In the genomic region with DNA sequence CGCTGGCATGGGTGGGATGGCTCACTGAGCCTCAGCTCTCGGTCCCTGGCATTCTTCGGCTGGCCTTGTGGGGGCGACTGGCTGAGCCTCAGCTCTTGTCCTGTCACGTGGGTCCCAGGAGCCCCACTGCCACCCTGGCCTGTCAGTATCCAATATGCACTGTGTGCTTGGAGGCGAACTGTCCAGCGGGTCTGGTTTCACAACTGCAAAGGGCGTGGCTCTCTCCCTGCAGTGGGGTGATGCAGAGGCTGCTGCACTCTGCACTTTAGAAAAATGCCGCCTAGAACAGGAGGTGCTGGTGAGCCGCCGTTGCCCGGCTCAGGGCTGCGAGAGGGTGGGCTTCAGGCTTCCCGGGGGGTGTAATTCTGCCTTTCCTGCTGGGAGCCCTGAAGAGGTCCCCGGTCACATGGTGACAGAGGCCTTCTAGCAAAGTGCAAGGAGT, we compare ENCODE assay signal across 1 cellular context.
A peak's percentile ranks its signal among the peaks of the same experiment; 100 is the strongest.
TF ChIP-seq lines count a peak whose summit lies in the region.

No MANE protein-coding gene starts in this region.

TF ChIP-seq in HepG2, 621 proteins besides CTCF, POLR2A, EP300 and RAD21 (continued from another document and continues in another):
- TF ChIP-seq, protein P1, sequence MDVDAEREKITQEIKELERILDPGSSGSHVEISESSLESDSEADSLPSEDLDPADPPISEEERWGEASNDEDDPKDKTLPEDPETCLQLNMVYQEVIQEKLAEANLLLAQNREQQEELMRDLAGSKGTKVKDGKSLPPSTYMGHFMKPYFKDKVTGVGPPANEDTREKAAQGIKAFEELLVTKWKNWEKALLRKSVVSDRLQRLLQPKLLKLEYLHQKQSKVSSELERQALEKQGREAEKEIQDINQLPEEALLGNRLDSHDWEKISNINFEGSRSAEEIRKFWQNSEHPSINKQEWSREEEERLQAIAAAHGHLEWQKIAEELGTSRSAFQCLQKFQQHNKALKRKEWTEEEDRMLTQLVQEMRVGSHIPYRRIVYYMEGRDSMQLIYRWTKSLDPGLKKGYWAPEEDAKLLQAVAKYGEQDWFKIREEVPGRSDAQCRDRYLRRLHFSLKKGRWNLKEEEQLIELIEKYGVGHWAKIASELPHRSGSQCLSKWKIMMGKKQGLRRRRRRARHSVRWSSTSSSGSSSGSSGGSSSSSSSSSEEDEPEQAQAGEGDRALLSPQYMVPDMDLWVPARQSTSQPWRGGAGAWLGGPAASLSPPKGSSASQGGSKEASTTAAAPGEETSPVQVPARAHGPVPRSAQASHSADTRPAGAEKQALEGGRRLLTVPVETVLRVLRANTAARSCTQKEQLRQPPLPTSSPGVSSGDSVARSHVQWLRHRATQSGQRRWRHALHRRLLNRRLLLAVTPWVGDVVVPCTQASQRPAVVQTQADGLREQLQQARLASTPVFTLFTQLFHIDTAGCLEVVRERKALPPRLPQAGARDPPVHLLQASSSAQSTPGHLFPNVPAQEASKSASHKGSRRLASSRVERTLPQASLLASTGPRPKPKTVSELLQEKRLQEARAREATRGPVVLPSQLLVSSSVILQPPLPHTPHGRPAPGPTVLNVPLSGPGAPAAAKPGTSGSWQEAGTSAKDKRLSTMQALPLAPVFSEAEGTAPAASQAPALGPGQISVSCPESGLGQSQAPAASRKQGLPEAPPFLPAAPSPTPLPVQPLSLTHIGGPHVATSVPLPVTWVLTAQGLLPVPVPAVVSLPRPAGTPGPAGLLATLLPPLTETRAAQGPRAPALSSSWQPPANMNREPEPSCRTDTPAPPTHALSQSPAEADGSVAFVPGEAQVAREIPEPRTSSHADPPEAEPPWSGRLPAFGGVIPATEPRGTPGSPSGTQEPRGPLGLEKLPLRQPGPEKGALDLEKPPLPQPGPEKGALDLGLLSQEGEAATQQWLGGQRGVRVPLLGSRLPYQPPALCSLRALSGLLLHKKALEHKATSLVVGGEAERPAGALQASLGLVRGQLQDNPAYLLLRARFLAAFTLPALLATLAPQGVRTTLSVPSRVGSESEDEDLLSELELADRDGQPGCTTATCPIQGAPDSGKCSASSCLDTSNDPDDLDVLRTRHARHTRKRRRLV (CRISPR knock-in tag; IDR thresholded peaks at IDR 0.05): no peak
- TF ChIP-seq SMYD3 (CRISPR knock-in tag; IDR thresholded peaks at IDR 0.05): no peak
- TF ChIP-seq ZNF121 (CRISPR knock-in tag; IDR thresholded peaks at IDR 0.05): peak; percentile 29; the same call in 1 of the 2 replicates
- TF ChIP-seq RNF2 (conservative IDR thresholded peaks at IDR 0.05; ENCODE audit: low read depth): no peak
- no peak for TF ChIP-seq ZNF879 (CRISPR knock-in tag; IDR thresholded peaks at IDR 0.05)
- no peak for TF ChIP-seq KMT2A (CRISPR knock-in tag; IDR thresholded peaks at IDR 0.05)
- TF ChIP-seq, protein P2, sequence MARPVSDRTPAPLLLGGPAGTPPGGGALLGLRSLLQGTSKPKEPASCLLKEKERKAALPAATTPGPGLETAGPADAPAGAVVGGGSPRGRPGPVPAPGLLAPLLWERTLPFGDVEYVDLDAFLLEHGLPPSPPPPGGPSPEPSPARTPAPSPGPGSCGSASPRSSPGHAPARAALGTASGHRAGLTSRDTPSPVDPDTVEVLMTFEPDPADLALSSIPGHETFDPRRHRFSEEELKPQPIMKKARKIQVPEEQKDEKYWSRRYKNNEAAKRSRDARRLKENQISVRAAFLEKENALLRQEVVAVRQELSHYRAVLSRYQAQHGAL (CRISPR knock-in tag; IDR thresholded peaks at IDR 0.05; ENCODE audit: not compliant biosample characterization): no peak
- no peak for TF ChIP-seq ZSCAN25 (CRISPR knock-in tag; IDR thresholded peaks at IDR 0.05)
- TF ChIP-seq ZSCAN12 (CRISPR knock-in tag; IDR thresholded peaks at IDR 0.05): no peak
- TF ChIP-seq, protein P3, sequence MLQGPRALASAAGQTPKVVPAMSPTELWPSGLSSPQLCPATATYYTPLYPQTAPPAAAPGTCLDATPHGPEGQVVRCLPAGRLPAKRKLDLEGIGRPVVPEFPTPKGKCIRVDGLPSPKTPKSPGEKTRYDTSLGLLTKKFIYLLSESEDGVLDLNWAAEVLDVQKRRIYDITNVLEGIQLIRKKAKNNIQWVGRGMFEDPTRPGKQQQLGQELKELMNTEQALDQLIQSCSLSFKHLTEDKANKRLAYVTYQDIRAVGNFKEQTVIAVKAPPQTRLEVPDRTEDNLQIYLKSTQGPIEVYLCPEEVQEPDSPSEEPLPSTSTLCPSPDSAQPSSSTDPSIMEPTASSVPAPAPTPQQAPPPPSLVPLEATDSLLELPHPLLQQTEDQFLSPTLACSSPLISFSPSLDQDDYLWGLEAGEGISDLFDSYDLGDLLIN (CRISPR knock-in tag; IDR thresholded peaks at IDR 0.05; ENCODE audit: borderline replicate concordance): no peak
- no peak for TF ChIP-seq NFRKB (IDR thresholded peaks at IDR 0.05)
- no peak for TF ChIP-seq KDM6A (CRISPR knock-in tag; IDR thresholded peaks at IDR 0.05; ENCODE audit: low read depth)
- TF ChIP-seq TRIM24 (CRISPR knock-in tag; IDR thresholded peaks at IDR 0.05): no peak
- TF ChIP-seq ZNF510 (CRISPR knock-in tag; IDR thresholded peaks at IDR 0.05; ENCODE audit: low read depth): no peak
- TF ChIP-seq SP1 (IDR thresholded peaks at IDR 0.05): no peak
- TF ChIP-seq SP1 (CRISPR knock-in tag; IDR thresholded peaks at IDR 0.05): peak; percentile 23; the same call in 1 of the 2 replicates
- no peak for TF ChIP-seq PHB2 (IDR thresholded peaks at IDR 0.05; ENCODE audit: partially characterized antibody)
- no peak for TF ChIP-seq MEF2D (CRISPR knock-in tag; IDR thresholded peaks at IDR 0.05)
- TF ChIP-seq ZNF180 (CRISPR knock-in tag; IDR thresholded peaks at IDR 0.05; ENCODE audit: borderline replicate concordance, low read depth): no peak
- TF ChIP-seq, protein P4, sequence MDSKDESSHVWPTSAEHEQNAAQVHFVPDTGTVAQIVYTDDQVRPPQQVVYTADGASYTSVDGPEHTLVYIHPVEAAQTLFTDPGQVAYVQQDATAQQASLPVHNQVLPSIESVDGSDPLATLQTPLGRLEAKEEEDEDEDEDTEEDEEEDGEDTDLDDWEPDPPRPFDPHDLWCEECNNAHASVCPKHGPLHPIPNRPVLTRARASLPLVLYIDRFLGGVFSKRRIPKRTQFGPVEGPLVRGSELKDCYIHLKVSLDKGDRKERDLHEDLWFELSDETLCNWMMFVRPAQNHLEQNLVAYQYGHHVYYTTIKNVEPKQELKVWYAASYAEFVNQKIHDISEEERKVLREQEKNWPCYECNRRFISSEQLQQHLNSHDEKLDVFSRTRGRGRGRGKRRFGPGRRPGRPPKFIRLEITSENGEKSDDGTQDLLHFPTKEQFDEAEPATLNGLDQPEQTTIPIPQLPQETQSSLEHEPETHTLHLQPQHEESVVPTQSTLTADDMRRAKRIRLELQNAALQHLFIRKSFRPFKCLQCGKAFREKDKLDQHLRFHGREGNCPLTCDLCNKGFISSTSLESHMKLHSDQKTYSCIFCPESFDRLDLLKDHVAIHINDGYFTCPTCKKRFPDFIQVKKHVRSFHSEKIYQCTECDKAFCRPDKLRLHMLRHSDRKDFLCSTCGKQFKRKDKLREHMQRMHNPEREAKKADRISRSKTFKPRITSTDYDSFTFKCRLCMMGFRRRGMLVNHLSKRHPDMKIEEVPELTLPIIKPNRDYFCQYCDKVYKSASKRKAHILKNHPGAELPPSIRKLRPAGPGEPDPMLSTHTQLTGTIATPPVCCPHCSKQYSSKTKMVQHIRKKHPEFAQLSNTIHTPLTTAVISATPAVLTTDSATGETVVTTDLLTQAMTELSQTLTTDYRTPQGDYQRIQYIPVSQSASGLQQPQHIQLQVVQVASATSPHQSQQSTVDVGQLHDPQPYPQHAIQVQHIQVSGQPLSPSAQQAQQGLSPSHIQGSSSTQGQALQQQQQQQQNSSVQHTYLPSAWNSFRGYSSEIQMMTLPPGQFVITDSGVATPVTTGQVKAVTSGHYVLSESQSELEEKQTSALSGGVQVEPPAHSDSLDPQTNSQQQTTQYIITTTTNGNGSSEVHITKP (CRISPR knock-in tag; IDR thresholded peaks at IDR 0.05; ENCODE audit: low read depth): no peak
- TF ChIP-seq, protein P5, sequence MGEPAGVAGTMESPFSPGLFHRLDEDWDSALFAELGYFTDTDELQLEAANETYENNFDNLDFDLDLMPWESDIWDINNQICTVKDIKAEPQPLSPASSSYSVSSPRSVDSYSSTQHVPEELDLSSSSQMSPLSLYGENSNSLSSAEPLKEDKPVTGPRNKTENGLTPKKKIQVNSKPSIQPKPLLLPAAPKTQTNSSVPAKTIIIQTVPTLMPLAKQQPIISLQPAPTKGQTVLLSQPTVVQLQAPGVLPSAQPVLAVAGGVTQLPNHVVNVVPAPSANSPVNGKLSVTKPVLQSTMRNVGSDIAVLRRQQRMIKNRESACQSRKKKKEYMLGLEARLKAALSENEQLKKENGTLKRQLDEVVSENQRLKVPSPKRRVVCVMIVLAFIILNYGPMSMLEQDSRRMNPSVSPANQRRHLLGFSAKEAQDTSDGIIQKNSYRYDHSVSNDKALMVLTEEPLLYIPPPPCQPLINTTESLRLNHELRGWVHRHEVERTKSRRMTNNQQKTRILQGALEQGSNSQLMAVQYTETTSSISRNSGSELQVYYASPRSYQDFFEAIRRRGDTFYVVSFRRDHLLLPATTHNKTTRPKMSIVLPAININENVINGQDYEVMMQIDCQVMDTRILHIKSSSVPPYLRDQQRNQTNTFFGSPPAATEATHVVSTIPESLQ (CRISPR knock-in tag; conservative IDR thresholded peaks at IDR 0.05): no peak
- no peak for TF ChIP-seq ZNF354B (CRISPR knock-in tag; IDR thresholded peaks at IDR 0.05)
- TF ChIP-seq, protein P6, sequence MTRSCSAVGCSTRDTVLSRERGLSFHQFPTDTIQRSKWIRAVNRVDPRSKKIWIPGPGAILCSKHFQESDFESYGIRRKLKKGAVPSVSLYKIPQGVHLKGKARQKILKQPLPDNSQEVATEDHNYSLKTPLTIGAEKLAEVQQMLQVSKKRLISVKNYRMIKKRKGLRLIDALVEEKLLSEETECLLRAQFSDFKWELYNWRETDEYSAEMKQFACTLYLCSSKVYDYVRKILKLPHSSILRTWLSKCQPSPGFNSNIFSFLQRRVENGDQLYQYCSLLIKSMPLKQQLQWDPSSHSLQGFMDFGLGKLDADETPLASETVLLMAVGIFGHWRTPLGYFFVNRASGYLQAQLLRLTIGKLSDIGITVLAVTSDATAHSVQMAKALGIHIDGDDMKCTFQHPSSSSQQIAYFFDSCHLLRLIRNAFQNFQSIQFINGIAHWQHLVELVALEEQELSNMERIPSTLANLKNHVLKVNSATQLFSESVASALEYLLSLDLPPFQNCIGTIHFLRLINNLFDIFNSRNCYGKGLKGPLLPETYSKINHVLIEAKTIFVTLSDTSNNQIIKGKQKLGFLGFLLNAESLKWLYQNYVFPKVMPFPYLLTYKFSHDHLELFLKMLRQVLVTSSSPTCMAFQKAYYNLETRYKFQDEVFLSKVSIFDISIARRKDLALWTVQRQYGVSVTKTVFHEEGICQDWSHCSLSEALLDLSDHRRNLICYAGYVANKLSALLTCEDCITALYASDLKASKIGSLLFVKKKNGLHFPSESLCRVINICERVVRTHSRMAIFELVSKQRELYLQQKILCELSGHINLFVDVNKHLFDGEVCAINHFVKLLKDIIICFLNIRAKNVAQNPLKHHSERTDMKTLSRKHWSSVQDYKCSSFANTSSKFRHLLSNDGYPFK (CRISPR knock-in tag; IDR thresholded peaks at IDR 0.05; ENCODE audit: borderline replicate concordance): no peak
- TF ChIP-seq U2AF2 (IDR thresholded peaks at IDR 0.05; ENCODE audit: low read depth, low read length): no peak
- TF ChIP-seq, protein P7, sequence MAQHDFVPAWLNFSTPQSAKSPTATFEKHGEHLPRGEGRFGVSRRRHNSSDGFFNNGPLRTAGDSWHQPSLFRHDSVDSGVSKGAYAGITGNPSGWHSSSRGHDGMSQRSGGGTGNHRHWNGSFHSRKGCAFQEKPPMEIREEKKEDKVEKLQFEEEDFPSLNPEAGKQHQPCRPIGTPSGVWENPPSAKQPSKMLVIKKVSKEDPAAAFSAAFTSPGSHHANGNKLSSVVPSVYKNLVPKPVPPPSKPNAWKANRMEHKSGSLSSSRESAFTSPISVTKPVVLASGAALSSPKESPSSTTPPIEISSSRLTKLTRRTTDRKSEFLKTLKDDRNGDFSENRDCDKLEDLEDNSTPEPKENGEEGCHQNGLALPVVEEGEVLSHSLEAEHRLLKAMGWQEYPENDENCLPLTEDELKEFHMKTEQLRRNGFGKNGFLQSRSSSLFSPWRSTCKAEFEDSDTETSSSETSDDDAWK (CRISPR knock-in tag; IDR thresholded peaks at IDR 0.05): no peak
- TF ChIP-seq, protein P8, sequence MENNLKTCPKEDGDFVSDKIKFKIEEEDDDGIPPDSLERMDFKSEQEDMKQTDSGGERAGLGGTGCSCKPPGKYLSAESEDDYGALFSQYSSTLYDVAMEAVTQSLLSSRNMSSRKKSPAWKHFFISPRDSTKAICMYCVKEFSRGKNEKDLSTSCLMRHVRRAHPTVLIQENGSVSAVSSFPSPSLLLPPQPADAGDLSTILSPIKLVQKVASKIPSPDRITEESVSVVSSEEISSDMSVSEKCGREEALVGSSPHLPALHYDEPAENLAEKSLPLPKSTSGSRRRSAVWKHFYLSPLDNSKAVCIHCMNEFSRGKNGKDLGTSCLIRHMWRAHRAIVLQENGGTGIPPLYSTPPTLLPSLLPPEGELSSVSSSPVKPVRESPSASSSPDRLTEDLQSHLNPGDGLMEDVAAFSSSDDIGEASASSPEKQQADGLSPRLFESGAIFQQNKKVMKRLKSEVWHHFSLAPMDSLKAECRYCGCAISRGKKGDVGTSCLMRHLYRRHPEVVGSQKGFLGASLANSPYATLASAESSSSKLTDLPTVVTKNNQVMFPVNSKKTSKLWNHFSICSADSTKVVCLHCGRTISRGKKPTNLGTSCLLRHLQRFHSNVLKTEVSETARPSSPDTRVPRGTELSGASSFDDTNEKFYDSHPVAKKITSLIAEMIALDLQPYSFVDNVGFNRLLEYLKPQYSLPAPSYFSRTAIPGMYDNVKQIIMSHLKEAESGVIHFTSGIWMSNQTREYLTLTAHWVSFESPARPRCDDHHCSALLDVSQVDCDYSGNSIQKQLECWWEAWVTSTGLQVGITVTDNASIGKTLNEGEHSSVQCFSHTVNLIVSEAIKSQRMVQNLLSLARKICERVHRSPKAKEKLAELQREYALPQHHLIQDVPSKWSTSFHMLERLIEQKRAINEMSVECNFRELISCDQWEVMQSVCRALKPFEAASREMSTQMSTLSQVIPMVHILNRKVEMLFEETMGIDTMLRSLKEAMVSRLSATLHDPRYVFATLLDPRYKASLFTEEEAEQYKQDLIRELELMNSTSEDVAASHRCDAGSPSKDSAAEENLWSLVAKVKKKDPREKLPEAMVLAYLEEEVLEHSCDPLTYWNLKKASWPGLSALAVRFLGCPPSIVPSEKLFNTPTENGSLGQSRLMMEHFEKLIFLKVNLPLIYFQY (CRISPR knock-in tag; IDR thresholded peaks at IDR 0.05; ENCODE audit: borderline replicate concordance): no peak
- TF ChIP-seq ZNF431 (CRISPR knock-in tag; IDR thresholded peaks at IDR 0.05; ENCODE audit: borderline replicate concordance, low read depth): no peak
- TF ChIP-seq, protein P9, sequence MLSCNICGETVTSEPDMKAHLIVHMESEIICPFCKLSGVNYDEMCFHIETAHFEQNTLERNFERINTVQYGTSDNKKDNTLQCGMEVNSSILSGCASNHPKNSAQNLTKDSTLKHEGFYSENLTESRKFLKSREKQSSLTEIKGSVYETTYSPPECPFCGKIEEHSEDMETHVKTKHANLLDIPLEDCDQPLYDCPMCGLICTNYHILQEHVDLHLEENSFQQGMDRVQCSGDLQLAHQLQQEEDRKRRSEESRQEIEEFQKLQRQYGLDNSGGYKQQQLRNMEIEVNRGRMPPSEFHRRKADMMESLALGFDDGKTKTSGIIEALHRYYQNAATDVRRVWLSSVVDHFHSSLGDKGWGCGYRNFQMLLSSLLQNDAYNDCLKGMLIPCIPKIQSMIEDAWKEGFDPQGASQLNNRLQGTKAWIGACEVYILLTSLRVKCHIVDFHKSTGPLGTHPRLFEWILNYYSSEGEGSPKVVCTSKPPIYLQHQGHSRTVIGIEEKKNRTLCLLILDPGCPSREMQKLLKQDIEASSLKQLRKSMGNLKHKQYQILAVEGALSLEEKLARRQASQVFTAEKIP (CRISPR knock-in tag; IDR thresholded peaks at IDR 0.05; ENCODE audit: borderline replicate concordance): no peak
